2 cellular contexts compared by ENCODE assay signal in genomic region chr16:28621756-28622155, GRCh38.
TF ChIP-seq lines count a peak whose summit lies in the region.

No MANE protein-coding gene starts in this region.

TF ChIP-seq in GM23338, 12 proteins besides CTCF, POLR2A, EP300 and RAD21 (continued from another document):
- no peak for TF ChIP-seq STAT1 (IDR thresholded peaks at IDR 0.05; ENCODE audit: unreplicated experiment)
- TF ChIP-seq EZH2phosphoT487 (IDR thresholded peaks at IDR 0.05; ENCODE audit: unreplicated experiment): no peak
- TF ChIP-seq EZH2 (IDR thresholded peaks at IDR 0.05; ENCODE audit: low read depth, unreplicated experiment): no peak

TF ChIP-seq in WTC11, 78 proteins besides CTCF, POLR2A, EP300 and RAD21 (continued from another document):
- TF ChIP-seq, protein P1, sequence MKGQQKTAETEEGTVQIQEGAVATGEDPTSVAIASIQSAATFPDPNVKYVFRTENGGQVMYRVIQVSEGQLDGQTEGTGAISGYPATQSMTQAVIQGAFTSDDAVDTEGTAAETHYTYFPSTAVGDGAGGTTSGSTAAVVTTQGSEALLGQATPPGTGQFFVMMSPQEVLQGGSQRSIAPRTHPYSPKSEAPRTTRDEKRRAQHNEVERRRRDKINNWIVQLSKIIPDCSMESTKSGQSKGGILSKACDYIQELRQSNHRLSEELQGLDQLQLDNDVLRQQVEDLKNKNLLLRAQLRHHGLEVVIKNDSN (CRISPR knock-in tag; IDR thresholded peaks at IDR 0.05): no peak
- TF ChIP-seq TEAD1 (CRISPR knock-in tag; IDR thresholded peaks at IDR 0.05) (no peak), ZNF671 (CRISPR knock-in tag; IDR thresholded peaks at IDR 0.05) (no peak), NR1H2 (CRISPR knock-in tag; IDR thresholded peaks at IDR 0.05) (no peak), FOXK1 (CRISPR knock-in tag; IDR thresholded peaks at IDR 0.05) (no peak), FOXJ3 (CRISPR knock-in tag; IDR thresholded peaks at IDR 0.05; ENCODE audit: borderline replicate concordance) (no peak)
- TF ChIP-seq, protein P2, sequence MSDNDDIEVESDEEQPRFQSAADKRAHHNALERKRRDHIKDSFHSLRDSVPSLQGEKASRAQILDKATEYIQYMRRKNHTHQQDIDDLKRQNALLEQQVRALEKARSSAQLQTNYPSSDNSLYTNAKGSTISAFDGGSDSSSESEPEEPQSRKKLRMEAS (CRISPR knock-in tag; IDR thresholded peaks at IDR 0.05): no peak
TF ChIP-seq in WTC11: peak in this region for 0.
